8 cellular contexts compared by ENCODE assay signal in the genomic region with DNA sequence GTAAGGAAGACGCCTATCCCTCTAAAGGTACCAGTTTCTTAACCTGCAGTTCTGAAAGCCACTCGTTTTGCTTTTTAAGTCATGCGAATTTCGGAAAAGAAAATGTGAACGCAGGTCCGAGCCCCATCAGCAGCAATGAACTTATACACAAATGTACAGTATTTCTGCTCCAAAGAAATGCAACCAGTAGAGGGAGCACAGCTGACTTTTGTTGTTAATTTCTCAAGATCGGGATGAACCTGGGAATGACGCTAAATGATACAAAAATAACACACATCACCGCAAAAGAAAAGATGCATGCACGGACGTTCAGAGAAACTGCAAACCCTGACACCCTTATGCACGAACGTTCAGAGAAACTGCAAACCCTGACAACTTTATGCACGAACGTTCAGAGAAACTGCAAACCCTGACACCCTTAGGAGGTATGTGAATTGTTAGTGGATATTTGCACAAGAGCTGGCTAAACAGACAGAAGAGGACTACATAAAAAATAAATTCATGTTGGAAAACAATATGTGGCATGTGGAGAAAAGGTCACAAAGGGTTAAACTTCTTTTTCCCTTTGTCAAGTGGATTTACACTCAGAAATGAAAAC. TPM values are rescaled to one million over a fixed set of nuclear protein-coding genes. Genes with fewer than 3 reads are reported as not detected.
DNase-seq lines count a peak whose midpoint lies in the region; ATAC-seq, FAIRE-seq and TF ChIP-seq lines count a peak whose summit lies in the region.

No MANE protein-coding gene starts in this region.

- peaks cover 55% of the 10 kb centered on the region for H3K4me1 Mint-ChIP-seq in activated T-cell treated with anti-CD3 and anti-CD28 coated beads, Interleukin-2, amount 50 U/mL, for 72 hours (ENCODE audit: low read depth)

- H3K27ac ChIP-seq in K562 (ENCODE audit: extremely low read depth, low read depth, low read length), result no peak overlapping the region

- intact Hi-C loops in K562 (cut with micrococcal nuclease), result loop anchor here (10.0 kb wide), 1 partner anchor 237 kb away; no protein-coding TSS in a partner anchor

- DNase-seq in D341Med (ENCODE audit: low spot score) (peak; percentile 54), LoVo (ENCODE audit: low spot score) (peak; percentile 22), K562 (ENCODE audit: extremely low read depth in 1 of 4, low spot score in 3 of 4) (peak; percentile 22 to 43 (median 29)), medulla oblongata (ENCODE audit: extremely low spot score) (peak; percentile 75), NCI-H2107 (lab: John Stamatoyannopoulos, UW) (no peak), mucosa of gallbladder (ENCODE audit: low spot score) (no peak)
- DNase-seq in activated CD4-positive, CD25-positive, alpha-beta regulatory T cell treated with anti-CD3 and anti-CD28 coated beads, Interleukin-2, amount 50 U/mL, for 72 hours, result no peak
- DNase-seq in activated T-cell treated with anti-CD3 and anti-CD28 coated beads, Interleukin-2, amount 50 U/mL, for 72 hours, result no peak

- no peaks in the 10 kb centered on the region for H3K79me2 ChIP-seq in K562 (ENCODE audit: control insufficient read depth, insufficient read depth, low read length)

- CTCF ChIA-PET in K562 (lab: Yijun Ruan, JAX; ENCODE audit: low intra/inter-chr PET ratio), result no interaction called here

- peak; percentile 19 to 65 (median 52); a peak in 5 of 6 replicates for TF ChIP-seq CTCF in K562 (IDR thresholded peaks at IDR 0.05 in 2 of 3, conservative IDR thresholded peaks at IDR 0.05 in 1 of 3; ENCODE audit: insufficient read depth in 2 of 3, low read depth in 1 of 3, low read length in 3 of 3)

- no peaks in the 10 kb centered on the region for H3K9me1 ChIP-seq in K562 (ENCODE audit: control insufficient read depth, insufficient read depth, low read length)

- no peak overlapping the region for H3K4me3 ChIP-seq in K562

- peak; percentile 14 to 37; a peak in 1 of 4 replicates for TF ChIP-seq RAD21 in K562 (CRISPR knock-in tag; conservative IDR thresholded peaks at IDR 0.05 in 1 of 2, IDR thresholded peaks at IDR 0.05 in 1 of 2)

- in situ Hi-C loops in K562 (cut with MboI), result no loop called here

- no peak overlapping the region for H3K4me2 ChIP-seq in K562 (ENCODE audit: insufficient read depth, low read length)

- H2AFZ ChIP-seq in K562 (ENCODE audit: low read depth, low read length), result no peak overlapping the region

- no peak for TF ChIP-seq POLR2A in K562 (conservative IDR thresholded peaks at IDR 0.05)

- no peaks in the 10 kb centered on the region for H3K27me3 Mint-ChIP-seq in activated T-cell treated with anti-CD3 and anti-CD28 coated beads, Interleukin-2, amount 50 U/mL, for 72 hours (ENCODE audit: low read depth)

- peaks cover 0 to 3% of the 10 kb centered on the region in 2 donors for H3K9me3 Mint-ChIP-seq in activated T-cell treated with anti-CD3 and anti-CD28 coated beads, Interleukin-2, amount 50 U/mL, for 72 hours

- H3K4me1 ChIP-seq in K562 (replicated peaks in 1 of 2; ENCODE audit: control insufficient read depth in 2 of 2, insufficient read depth in 2 of 2, low read length in 2 of 2), result 0 out of 5 replicates have a peak, but pooled peaks cover 0 to 3% of the 10 kb centered on the region in 2 experiments

- no peak overlapping the region for H3K27ac Mint-ChIP-seq in activated T-cell treated with anti-CD3 and anti-CD28 coated beads, Interleukin-2, amount 50 U/mL, for 72 hours

- no peaks in the 10 kb centered on the region for H4K20me1 ChIP-seq in K562 (replicated peaks; ENCODE audit: control insufficient read depth, insufficient read depth, low read length)

- no peaks in the 10 kb centered on the region for H3K36me3 ChIP-seq in K562 (ENCODE audit: control insufficient read depth, insufficient read depth, low read length)

- WGBS in K562 (ENCODE audit: insufficient coverage, low coverage, missing lambda C conversion rate), result 0% methylated on average over 15 of the region's 15 CpGs

- BruUV-seq in K562 (replicated peaks; lab: Mats Ljungman, UMichigan), result no TSS peak

- H3K27me3 ChIP-seq in K562 (ENCODE audit: control insufficient read depth in 2 of 2, insufficient read depth in 2 of 2, low read length in 2 of 2), result peaks cover 13 to 22% of the 10 kb centered on the region in 2 experiments; a peak in 4 of 5 replicates

- TF ChIP-seq EP300 in K562 (IDR thresholded peaks at IDR 0.05; ENCODE audit: low read length), result no peak

- no peak overlapping the region for H3K4me3 Mint-ChIP-seq in activated T-cell treated with anti-CD3 and anti-CD28 coated beads, Interleukin-2, amount 50 U/mL, for 72 hours

- ATAC-seq in K562, result peak; percentile 67; the same call in 2 of the 3 replicates
- ATAC-seq in activated T-cell treated with anti-CD3 and anti-CD28 coated beads, Interleukin-2, amount 50 U/mL, for 72 hours (replicated peaks in 1 of 2), result no peak

- POLR2A ChIA-PET in K562 (lab: Yijun Ruan, JAX), result no interaction called here

- no peak overlapping the region for H3K9ac ChIP-seq in K562 (ENCODE audit: insufficient read depth in 1 of 2, low read depth in 2 of 2, low read length in 2 of 2)

- FAIRE-seq in K562 (lab: Jason Lieb, UNC), result peak; percentile 80

- H3K9me3 ChIP-seq in K562 (replicated peaks; ENCODE audit: control insufficient read depth, insufficient read depth, low read depth, low read length), result no peaks in the 10 kb centered on the region

- H3K36me3 Mint-ChIP-seq in activated T-cell treated with anti-CD3 and anti-CD28 coated beads, Interleukin-2, amount 50 U/mL, for 72 hours (ENCODE audit: insufficient read depth in 2 of 2), result peaks cover 3 to 17% of the 10 kb centered on the region in 2 donors

TF ChIP-seq in K562, 482 proteins besides CTCF, POLR2A, EP300 and RAD21:
- 0 out of 2 replicates have a peak, but pooled peaks have one; percentile 23 for TF ChIP-seq SMC3 (conservative IDR thresholded peaks at IDR 0.05; ENCODE audit: insufficient read depth, low read depth, low read length)
- no peak for TF ChIP-seq YBX1 (IDR thresholded peaks at IDR 0.05)

RNA-seq across cellular contexts. Expression of a gene that starts 3.5 kb away (rescaled TPM):
- total RNA-seq in K562 (2011; cell fraction: chromatin; rRNA removed; ENCODE audit: low replicate concordance), result not detected in 2 replicates
- total RNA-seq in K562 (2011; cell fraction: nucleolus; rRNA removed), result not detected in 2 replicates
- not detected in 2 replicates for total RNA-seq in K562 (2011; cell fraction: nucleoplasm; rRNA removed)
- total RNA-seq in K562 (2014; rRNA removed) (not detected in 2 replicates), K562 (2014; rRNA removed; fragmentation: Illumina TruSeq; extraction: Trizol) (not detected in 2 replicates), K562 (2015; rRNA removed; fragmentation: Illumina TruSeq; extraction: Trizol) (not detected in 2 replicates), K562 (2021) (0.09 and 0.11 TPM in 2 replicates), mucosa of gallbladder (15.0 TPM)
- polyA plus RNA-seq in K562 (2011; rRNA removed) (0.04 TPM in 1 of 2 replicates, not detected in the other), K562 (2014; fragmentation: Illumina TruSeq; extraction: Trizol) (not detected in 2 replicates), K562 (2014; fragmentation: Nextera tagmentation; extraction: Ambion mirVana) (not detected), K562 (2014; rRNA removed) (not detected in 2 replicates)
- polyA plus RNA-seq in K562 (2011; cell fraction: cytosol; rRNA removed), result 0.01 TPM in 1 of 2 replicates, not detected in the other
- polyA plus RNA-seq in K562 (2011; cell fraction: nucleus; rRNA removed), result 0.11 TPM in 1 of 2 replicates, not detected in the other
- polyA plus RNA-seq in K562 (2012), result 0.01 and 0.08 TPM in 2 replicates
- 0.12 TPM in 1 of 2 replicates, not detected in the other for polyA minus RNA-seq in K562 (2011; rRNA and poly(A)+ RNA removed)
- polyA minus RNA-seq in K562 (2011; cell fraction: cytosol; rRNA and poly(A)+ RNA removed), result not detected in 2 replicates
- not detected in 2 replicates for polyA minus RNA-seq in K562 (2011; cell fraction: nucleus; rRNA and poly(A)+ RNA removed)
- total RNA-seq in activated T-cell treated with anti-CD3 and anti-CD28 coated beads, Interleukin-2, amount 50 U/mL, for 72 hours, result 10 to 100 TPM; 62.2 to 63.7 TPM

Comparison
In these comparisons a context has a peak if more than half of its experiments do, and no peak if none do; other contexts are left out.
1. DNase-seq: peak in D341Med (single experiment), LoVo (single experiment), K562 (4 of 4) and medulla oblongata (single experiment); none in activated CD4-positive, CD25-positive, alpha-beta regulatory T cell treated with anti-CD3 and anti-CD28 coated beads, Interleukin-2, amount 50 U/mL, for 72 hours (single experiment), NCI-H2107 (single experiment), mucosa of gallbladder (single experiment) and activated T-cell treated with anti-CD3 and anti-CD28 coated beads, Interleukin-2, amount 50 U/mL, for 72 hours (0 of 2).
2. RNA of a gene that starts 3.5 kb away (total RNA-seq): 62.2 to 63.7 TPM in activated T-cell treated with anti-CD3 and anti-CD28 coated beads, Interleukin-2, amount 50 U/mL, for 72 hours and 15.0 TPM in mucosa of gallbladder (single experiment); 0.09 to 0.11 TPM in K562; every median in the first group is over 10 times any median in the second.